8 cellular contexts compared by ENCODE assay signal in genomic region chr12:49057888-49058287, GRCh38. TPM values are rescaled to one million over a fixed set of nuclear protein-coding genes. Genes with fewer than 3 reads are reported as not detected.
A peak's percentile ranks its signal among the peaks of the same experiment; 100 is the strongest.
DNase-seq lines count a peak whose midpoint lies in the region; ATAC-seq, FAIRE-seq and TF ChIP-seq lines count a peak whose summit lies in the region.

No MANE protein-coding gene starts in this region.

- ATAC-seq in HG02678 (IDR thresholded peaks at IDR 0.05; ENCODE audit: unreplicated experiment) (no peak), HG02884 (IDR thresholded peaks at IDR 0.05; ENCODE audit: unreplicated experiment) (no peak), GM18505 (IDR thresholded peaks at IDR 0.05; ENCODE audit: unreplicated experiment) (no peak)

- peak; percentile 50 for FAIRE-seq in GM18507 (lab: Jason Lieb, UNC)

- no peaks in the 10 kb centered on the region for H3K9me3 ChIP-seq in esophagus muscularis mucosa

- no peaks in the 10 kb centered on the region for H3K27me3 ChIP-seq in esophagus muscularis mucosa

- intact Hi-C loops in esophagus muscularis mucosa (cut with DNase I): no loop called here

- H3K36me3 ChIP-seq in esophagus muscularis mucosa: peaks cover 19 to 25% (median 23%) of the 10 kb centered on the region in 4 donors

- no peak for TF ChIP-seq POLR2A in esophagus muscularis mucosa (IDR thresholded peaks at IDR 0.05; ENCODE audit: low read depth)
- TF ChIP-seq POLR2A in GM18505 (IDR thresholded peaks at IDR 0.05; ENCODE audit: borderline replicate concordance, extremely low read depth, insufficient read depth, insufficient read length): no peak

- WGBS in esophagus muscularis mucosa: 2% methylated on average over 4 of the region's 4 CpGs

- H3K4me3 ChIP-seq in esophagus muscularis mucosa: peak overlapping the region; percentile 77 to 100 (median 98)

- H3K4me1 ChIP-seq in esophagus muscularis mucosa: peaks cover 42 to 64% (median 55%) of the 10 kb centered on the region in 4 donors

- DNase-seq in GM18507 (ENCODE audit: extremely low spot score, insufficient read length, low read depth) (no peak), RPMI8226 (peak; percentile 7), esophagus muscularis mucosa (ENCODE audit: extremely low spot score) (no peak), renal cortical epithelial cell (ENCODE audit: low read depth) (peak; percentile 9), middle frontal gyrus (ENCODE audit: extremely low spot score, low spot score) (no peak)

- peak overlapping the region; percentile 24 to 98 (median 66) for H3K27ac ChIP-seq in esophagus muscularis mucosa (replicated peaks in 1 of 4)

- no peak for TF ChIP-seq EP300 in esophagus muscularis mucosa (IDR thresholded peaks at IDR 0.05)

- no peak for TF ChIP-seq CTCF in esophagus muscularis mucosa (IDR thresholded peaks at IDR 0.05)

RNA-seq across cellular contexts. Expression of gene KMT2D, which starts 2.7 kb away (rescaled TPM):
- 10 to 100 TPM; 47.2 to 85.2 (median 76.2) TPM for total RNA-seq in esophagus muscularis mucosa
- total RNA-seq in renal cortical epithelial cell: 13.0 and 110 TPM in 2 replicates

RNA-seq across cellular contexts. Expression of gene RHEBL1, which starts 11.9 kb away (rescaled TPM):
- total RNA-seq in esophagus muscularis mucosa: under 1 TPM in 2 of 4 donors, not detected in 2; 0.40 to 0.97 TPM
- total RNA-seq in renal cortical epithelial cell: 0.10 and 1.7 TPM in 2 replicates

RNA-seq across cellular contexts. Expression of gene DHH, which starts 36.7 kb away (rescaled TPM):
- 1 to 10 TPM in 3 of 4 donors, under 1 TPM in 1; 0.66 to 3.0 (median 1.9) TPM for total RNA-seq in esophagus muscularis mucosa
- total RNA-seq in renal cortical epithelial cell: 0.05 TPM in 1 of 2 replicates, not detected in the other

RNA-seq across cellular contexts. Expression of gene PRKAG1, which starts 39.3 kb away (rescaled TPM):
- total RNA-seq in esophagus muscularis mucosa (10 to 100 TPM; 52.0 to 70.6 (median 64.3) TPM), renal cortical epithelial cell (63.0 and 86.1 TPM in 2 replicates)

RNA-seq across cellular contexts. Expression of gene LMBR1L, which starts 52.8 kb away (rescaled TPM):
- total RNA-seq in esophagus muscularis mucosa (10 to 100 TPM; 24.7 to 54.0 (median 34.3) TPM), renal cortical epithelial cell (33.3 and 34.3 TPM in 2 replicates)

Comparison
In these comparisons a context has a peak if more than half of its experiments do, and no peak if none do; other contexts are left out.
1. DNase-seq: peak in RPMI8226 (single experiment) and renal cortical epithelial cell (single experiment); none in GM18507 (single experiment), esophagus muscularis mucosa (single experiment) and middle frontal gyrus (single experiment).